In the genomic region with DNA sequence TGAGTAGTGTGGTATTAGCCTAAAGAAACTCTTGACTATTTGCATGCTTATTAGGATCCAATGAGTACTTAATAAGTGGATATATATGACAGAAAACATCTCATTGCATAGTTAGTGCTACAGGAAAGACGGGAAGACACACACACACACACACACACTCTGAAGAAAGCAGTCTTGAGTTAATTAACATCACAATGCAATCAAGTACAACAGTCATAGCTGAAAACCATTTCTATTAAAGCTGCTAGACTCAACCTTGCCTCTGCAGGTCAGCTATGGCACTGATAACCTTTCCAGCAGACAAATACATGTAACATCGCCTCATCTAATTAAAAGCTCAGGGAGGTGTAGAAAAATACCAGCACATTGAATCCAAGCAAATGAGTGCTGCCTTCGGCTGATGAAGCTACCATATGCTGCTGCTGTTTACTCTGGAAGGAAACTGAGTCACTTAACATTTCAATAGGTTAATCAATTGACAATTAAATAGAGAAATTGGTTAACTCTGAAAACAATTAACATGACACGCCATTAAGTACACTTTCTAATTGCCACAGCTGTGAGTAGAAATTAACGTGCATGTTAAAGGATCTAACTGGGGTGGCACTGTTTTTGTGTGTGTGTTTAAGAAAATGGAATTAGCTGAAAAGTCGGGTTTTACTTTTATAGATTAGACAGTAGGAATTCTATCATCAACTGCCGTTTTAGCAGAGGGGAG, we compare ENCODE assay signal across 21 cellular contexts.
"Had no signal": no experiment of that assay in that cellular context is flagged by ENCODE, and none has a peak within 500 bp of the region (broad histone marks: within the 10 kb centered on the region; RNA-seq: fewer than 3 reads in every experiment).

No MANE protein-coding gene starts in this region.

- H3K4me1 ChIP-seq: parathyroid adenoma, prostate gland, right lobe of liver, tibial artery, upper lobe of left lung, uterus had no signal

- H3K9me3 ChIP-seq: prostate gland, right lobe of liver, tibial artery, upper lobe of left lung, uterus had no signal

- ATAC-seq: left ventricle myocardium superior; right lobe of liver; stimulated activated effector memory CD8-positive, alpha-beta T cell treated with anti-CD3 and anti-CD28 coated beads, Interleukin-12 subunit alpha, Interleukin-12 subunit beta, amount 100 ng/mL, for 72 hours had no signal

- H3K9ac ChIP-seq: parathyroid adenoma had no signal

- H3K27ac ChIP-seq: coronary artery, parathyroid adenoma, prostate gland, right lobe of liver, tibial artery, upper lobe of left lung, uterus had no signal

- H3K4me3 ChIP-seq: coronary artery, lung, prostate gland, right lobe of liver, tibial artery, upper lobe of left lung, uterus had no signal

- H3K27me3 ChIP-seq: right lobe of liver, upper lobe of left lung, uterus had no signal

- H3K36me3 ChIP-seq: prostate gland, right lobe of liver, tibial artery, upper lobe of left lung, uterus had no signal

- DNase-seq: effector CD4-positive, alpha-beta T cell; endodermal cell; erythroblast; foreskin melanocyte; head of caudate nucleus; hippocampal formation; immature natural killer cell; left ventricle myocardium superior; mesenchymal stem cell; naive B cell; right lobe of liver; stimulated activated CD4-positive, alpha-beta T cell treated with anti-CD3 and anti-CD28 coated beads, Interleukin-4, amount 100 ng/mL, for 1 hour; stimulated activated CD8-positive, alpha-beta memory T cell treated with anti-CD3 and anti-CD28 coated beads, Interleukin-4, amount 100 ng/mL, for 48 hours; tibial artery; upper lobe of left lung; uterus had no signal
